ENCODE assay signal across 25 cellular contexts in genomic region chr21:44838951-44839350, GRCh38.
"Had no signal": no experiment of that assay in that cellular context is flagged by ENCODE, and none has a peak within 500 bp of the region (broad histone marks: within the 10 kb centered on the region; RNA-seq: fewer than 3 reads in every experiment).

No MANE protein-coding gene starts in this region.

- DNase-seq: activated B cell treated with CpG ODN at 0.5 μM for 24 hours; activated CD4-positive, alpha-beta memory T cell treated with anti-CD3 and anti-CD28 coated beads for 36 hours; activated CD4-positive, alpha-beta T cell treated with anti-CD3 and anti-CD28 coated beads for 4 hours; activated CD4-positive, alpha-beta T cell treated with anti-CD3 and anti-CD28 coated beads, Interleukin-2, amount 10 ng/mL, durations not matched to agents 24 days and 14 days; activated CD4-positive, alpha-beta T cell treated with anti-CD3 and anti-CD28 coated beads, Interleukin-2, amount 50 U/mL, for 1 hour; activated CD4-positive, alpha-beta T cell treated with anti-CD3 and anti-CD28 coated beads, Interleukin-2, amount 50 U/mL, for 4 hours; activated CD4-positive, CD25-positive, alpha-beta regulatory T cell treated with anti-CD3 and anti-CD28 coated beads, Interleukin-2, amount 50 U/mL, for 72 hours; activated CD8-positive, alpha-beta memory T cell treated with anti-CD3 and anti-CD28 coated beads, Interleukin-2, amount 50 U/mL, for 4 hours; activated CD8-positive, alpha-beta T cell treated with anti-CD3 and anti-CD28 coated beads for 36 hours; activated gamma-delta T cell; activated naive CD4-positive, alpha-beta T cell treated with anti-CD3 and anti-CD28 coated beads, Interleukin-2, amount 10 ng/mL, durations not matched to agents 7 days and 5 days; activated naive CD4-positive, alpha-beta T cell treated with Interleukin-2 at 50 U/mL for 16 hours; activated naive CD8-positive, alpha-beta T cell treated with anti-CD3 and anti-CD28 coated beads, Interleukin-2, amount 10 ng/mL, durations not matched to agents 7 days and 5 days; activated naive CD8-positive, alpha-beta T cell treated with anti-CD3 and anti-CD28 coated beads, Interleukin-2, amount 50 U/mL, for 24 hours; activated T-cell treated with anti-CD3 and anti-CD28 coated beads for 4 hours; activated T-cell treated with anti-CD3 and anti-CD28 coated beads, Interleukin-2, amount 50 U/mL, for 48 hours; amygdala; anterior cingulate cortex; caudate nucleus; cerebellar nuclear complex; SW 1271; T-helper 1 cell; T-helper 2 cell; T-helper 9 cell; WERI-Rb-1 had no signal

- ATAC-seq: activated CD8-positive, alpha-beta T cell treated with anti-CD3 and anti-CD28 coated beads for 36 hours; activated naive CD8-positive, alpha-beta T cell treated with anti-CD3 and anti-CD28 coated beads, Interleukin-2, amount 50 U/mL, for 24 hours had no signal
